ENCODE assay signal across 8 cellular contexts in the genomic region with DNA sequence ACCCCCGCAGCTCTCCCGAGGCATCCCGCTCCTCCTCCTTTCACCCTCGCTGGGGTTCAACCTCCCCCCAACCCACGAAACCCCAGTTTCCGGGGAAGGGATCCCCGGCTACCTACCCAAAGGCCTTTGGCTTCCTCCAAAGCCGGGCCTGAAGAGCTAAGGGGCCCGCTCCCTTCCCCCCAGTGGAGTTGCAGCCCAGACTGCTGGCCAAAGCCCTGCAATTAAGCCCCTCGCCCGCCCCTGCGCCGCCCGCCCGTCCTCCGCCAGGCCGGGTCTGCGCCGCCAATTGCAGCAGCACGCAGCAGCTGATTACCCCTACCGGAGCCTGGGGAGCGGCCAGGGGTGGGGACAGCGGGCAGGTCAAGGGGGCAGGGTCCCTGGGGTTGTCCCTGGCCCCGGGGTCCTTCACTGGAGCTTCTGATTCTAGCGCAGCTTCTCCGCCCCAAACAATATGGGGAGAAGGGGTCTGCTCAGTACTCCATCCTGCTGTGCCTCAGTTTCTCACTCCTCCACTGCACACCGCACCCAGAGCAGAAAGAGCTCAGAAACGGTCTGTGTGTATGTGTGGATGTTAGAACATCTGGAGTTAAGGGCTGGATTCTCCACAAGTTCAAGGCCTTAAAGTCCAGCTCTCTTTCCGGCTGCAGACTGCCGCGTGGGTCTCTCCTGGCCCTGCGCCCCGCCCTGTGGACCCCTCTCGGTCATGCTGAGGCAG. TPM values are rescaled to one million over a fixed set of nuclear protein-coding genes. Genes with fewer than 3 reads are reported as not detected.
DNase-seq lines count a peak whose midpoint lies in the region; ATAC-seq and TF ChIP-seq lines count a peak whose summit lies in the region.

No MANE protein-coding gene starts in this region.

- no peak for TF ChIP-seq POLR2A in prostate gland (IDR thresholded peaks at IDR 0.05)

- peak overlapping the region; percentile 44 for H2AFZ ChIP-seq in Loucy (ENCODE audit: low read length)
- H2AFZ ChIP-seq in smooth muscle cell (ENCODE audit: low read depth) = no peak overlapping the region

- H3K4me3 Mint-ChIP-seq in activated CD8-positive, alpha-beta T cell treated with anti-CD3 and anti-CD28 coated beads for 36 hours = peak overlapping the region; percentile 56
- no peak overlapping the region for H3K4me3 Mint-ChIP-seq in activated CD8-positive, alpha-beta T cell treated with anti-CD3 and anti-CD28 coated beads, Interleukin-2, amount 10 ng/mL, durations not matched to agents 7 days and 5 days

- peak; percentile 0 for ATAC-seq in activated CD8-positive, alpha-beta T cell treated with anti-CD3 and anti-CD28 coated beads for 36 hours
- ATAC-seq in activated CD8-positive, alpha-beta T cell treated with anti-CD3 and anti-CD28 coated beads, Interleukin-2, amount 10 ng/mL, durations not matched to agents 7 days and 5 days = no peak
- no peak for ATAC-seq in GM21528 (IDR thresholded peaks at IDR 0.05; ENCODE audit: low FRiP score, unreplicated experiment)

- peaks cover 45% of the 10 kb centered on the region for H3K4me1 ChIP-seq in Loucy (ENCODE audit: insufficient read depth, low read length, poor library complexity, severe bottlenecking)
- peaks cover 52 to 58% of the 10 kb centered on the region in 2 donors for H3K4me1 ChIP-seq in duodenal mucosa (ENCODE audit: control insufficient read depth in 1 of 2, insufficient read depth in 2 of 2, low read length in 2 of 2)
- peaks cover 5% of the 10 kb centered on the region for H3K4me1 ChIP-seq in smooth muscle cell (ENCODE audit: low read depth)
- H3K4me1 ChIP-seq in prostate gland (replicated peaks) = no peaks in the 10 kb centered on the region

- intact Hi-C loops in activated CD8-positive, alpha-beta T cell treated with anti-CD3 and anti-CD28 coated beads for 36 hours (cut with micrococcal nuclease) = loop anchor here (1.0 to 2.0 kb wide), 2 partner anchors 21 to 45 kb away; no protein-coding TSS in a partner anchor
- intact Hi-C loops in prostate gland (cut with DNase I) = no loop called here

- peak overlapping the region; percentile 84 for H3K4me3 ChIP-seq in Loucy (ENCODE audit: low read length, poor library complexity, severe bottlenecking)
- H3K4me3 ChIP-seq in duodenal mucosa (ENCODE audit: low read depth in 1 of 2, low read length in 2 of 2) = peak overlapping the region; percentile 13 to 32
- peak overlapping the region; percentile 35 for H3K4me3 ChIP-seq in smooth muscle cell
- no peak overlapping the region for H3K4me3 ChIP-seq in prostate gland

- POLR2A ChIA-PET in activated CD8-positive, alpha-beta T cell treated with anti-CD3 and anti-CD28 coated beads for 36 hours (lab: Charles Lee) = interaction anchor here (0.6 to 9.6 kb wide), 9 partner anchors 10 to 610 kb away, joined by 3 to 284 read pairs (median 3); partner anchors contain the start of genes TUBA4A and WNT10A
- POLR2A ChIA-PET in activated CD8-positive, alpha-beta T cell treated with anti-CD3 and anti-CD28 coated beads, Interleukin-2, amount 10 ng/mL, durations not matched to agents 7 days and 5 days (lab: Charles Lee) = interaction anchor here (0.7 to 4.2 kb wide), 9 partner anchors 9 to 382 kb away, joined by 3 to 31 read pairs (median 3); partner anchors contain the start of genes DNAJB2 and WNT10A

- TF ChIP-seq CTCF in activated CD8-positive, alpha-beta T cell treated with anti-CD3 and anti-CD28 coated beads for 36 hours (IDR thresholded peaks at IDR 0.05) = no peak
- TF ChIP-seq CTCF in Loucy (conservative IDR thresholded peaks at IDR 0.05; ENCODE audit: low read length) (no peak), smooth muscle cell (IDR thresholded peaks at IDR 0.05; ENCODE audit: borderline replicate concordance, insufficient read depth, poor library complexity, severe bottlenecking) (no peak), prostate gland (IDR thresholded peaks at IDR 0.05) (no peak)

- H3K4me2 ChIP-seq in Loucy (ENCODE audit: low read depth, low read length, poor library complexity, severe bottlenecking) = peak overlapping the region; percentile 97
- peak overlapping the region; percentile 83 for H3K4me2 ChIP-seq in smooth muscle cell

- H3K79me2 ChIP-seq in Loucy (ENCODE audit: insufficient read depth, low read length) = peaks cover 24% of the 10 kb centered on the region; the same call in 1 of the 2 replicates
- H3K79me2 ChIP-seq in smooth muscle cell (ENCODE audit: low read depth) = no peaks in the 10 kb centered on the region

- H3F3A ChIP-seq in Loucy (ENCODE audit: low read depth) = no peaks in the 10 kb centered on the region
- no peaks in the 10 kb centered on the region for H3F3A ChIP-seq in smooth muscle cell (ENCODE audit: low read depth)

- CTCF ChIA-PET in activated CD8-positive, alpha-beta T cell treated with anti-CD3 and anti-CD28 coated beads for 36 hours (lab: Charles Lee) = interaction anchor here (0.8 to 16.7 kb wide), 36 partner anchors 12 to 601 kb away, joined by 3 to 1101 read pairs (median 5); partner anchors contain the start of genes BCS1L, CDK5R2, GMPPA and RNF25
- CTCF ChIA-PET in activated CD8-positive, alpha-beta T cell treated with anti-CD3 and anti-CD28 coated beads, Interleukin-2, amount 10 ng/mL, durations not matched to agents 7 days and 5 days (lab: Charles Lee) = interaction anchor here (0.7 to 10.3 kb wide), 29 partner anchors 11 to 612 kb away, joined by 3 to 930 read pairs (median 5); partner anchors contain the start of genes BCS1L, CDK5R2, TTLL4 and WNT10A

- peaks cover 32% of the 10 kb centered on the region for H3K27me3 Mint-ChIP-seq in activated CD8-positive, alpha-beta T cell treated with anti-CD3 and anti-CD28 coated beads for 36 hours
- peaks cover 55% of the 10 kb centered on the region for H3K27me3 Mint-ChIP-seq in activated CD8-positive, alpha-beta T cell treated with anti-CD3 and anti-CD28 coated beads, Interleukin-2, amount 10 ng/mL, durations not matched to agents 7 days and 5 days (ENCODE audit: low read depth)

- no peaks in the 10 kb centered on the region for H4K20me1 ChIP-seq in Loucy (ENCODE audit: insufficient read depth, low read length, poor library complexity, severe bottlenecking)
- no peaks in the 10 kb centered on the region for H4K20me1 ChIP-seq in smooth muscle cell (ENCODE audit: low read depth)

- DNase-seq in activated CD8-positive, alpha-beta T cell treated with anti-CD3 and anti-CD28 coated beads for 36 hours = no peak
- no peak for DNase-seq in activated CD8-positive, alpha-beta T cell treated with anti-CD3 and anti-CD28 coated beads, Interleukin-2, amount 10 ng/mL, durations not matched to agents 7 days and 5 days
- no peak for DNase-seq in smooth muscle cell (lab: John Stamatoyannopoulos, UW; ENCODE audit: unreplicated experiment)
- no peak for DNase-seq in prostate gland (ENCODE audit: low spot score)
- no peak for DNase-seq in NCI-H1048 (lab: John Stamatoyannopoulos, UW)

- H3K9me3 ChIP-seq in Loucy (ENCODE audit: insufficient read depth, low read depth, low read length) = no peaks in the 10 kb centered on the region
- no peaks in the 10 kb centered on the region for H3K9me3 ChIP-seq in duodenal mucosa (ENCODE audit: control insufficient read depth in 1 of 2, low read length in 2 of 2)
- H3K9me3 ChIP-seq in smooth muscle cell (replicated peaks; ENCODE audit: low read depth) = no peaks in the 10 kb centered on the region
- H3K9me3 ChIP-seq in prostate gland = no peaks in the 10 kb centered on the region

- WGBS in smooth muscle cell (ENCODE audit: low lambda C conversion rate) = 20% methylated on average over 17 of the region's 34 CpGs
- 15% methylated on average over 31 of the region's 34 CpGs for WGBS in prostate gland

- H3K9me2 ChIP-seq in Loucy (replicated peaks; ENCODE audit: low read depth, low read length) = no peaks in the 10 kb centered on the region

- peak overlapping the region; percentile 72 for H3K27ac Mint-ChIP-seq in activated CD8-positive, alpha-beta T cell treated with anti-CD3 and anti-CD28 coated beads for 36 hours
- no peak overlapping the region for H3K27ac Mint-ChIP-seq in activated CD8-positive, alpha-beta T cell treated with anti-CD3 and anti-CD28 coated beads, Interleukin-2, amount 10 ng/mL, durations not matched to agents 7 days and 5 days

- H3K27ac ChIP-seq in duodenal mucosa (ENCODE audit: low read depth, low read length) (no peak overlapping the region), smooth muscle cell (ENCODE audit: low read depth) (peak overlapping the region; percentile 78), prostate gland (no peak overlapping the region)

- H3K4me1 Mint-ChIP-seq in activated CD8-positive, alpha-beta T cell treated with anti-CD3 and anti-CD28 coated beads for 36 hours (ENCODE audit: low read depth) = peaks cover 47% of the 10 kb centered on the region
- H3K4me1 Mint-ChIP-seq in activated CD8-positive, alpha-beta T cell treated with anti-CD3 and anti-CD28 coated beads, Interleukin-2, amount 10 ng/mL, durations not matched to agents 7 days and 5 days (ENCODE audit: low read depth) = peaks cover 48% of the 10 kb centered on the region

- H3K9ac ChIP-seq in Loucy (ENCODE audit: low read depth, low read length, poor library complexity, severe bottlenecking) (peak overlapping the region; percentile 44), duodenal mucosa (ENCODE audit: low read depth in 1 of 2, low read length in 2 of 2) (peak overlapping the region in 1 of 2 donors; percentile 33), smooth muscle cell (ENCODE audit: low read depth) (peak overlapping the region; percentile 87)

- no peaks in the 10 kb centered on the region for H3K27me3 ChIP-seq in Loucy (ENCODE audit: insufficient read depth, low read length, poor library complexity, severe bottlenecking)
- H3K27me3 ChIP-seq in duodenal mucosa (ENCODE audit: control insufficient read depth in 1 of 2, insufficient read depth in 2 of 2, low read length in 2 of 2) = peaks cover 63 to 75% of the 10 kb centered on the region in 2 donors
- H3K27me3 ChIP-seq in smooth muscle cell (ENCODE audit: low read depth) = peaks cover 68% of the 10 kb centered on the region
- H3K27me3 ChIP-seq in prostate gland (replicated peaks; ENCODE audit: insufficient read depth) = peaks cover 19% of the 10 kb centered on the region

- H3K36me3 ChIP-seq in Loucy (ENCODE audit: insufficient read depth, low read length) = no peaks in the 10 kb centered on the region
- H3K36me3 ChIP-seq in duodenal mucosa (ENCODE audit: control insufficient read depth in 1 of 2, insufficient read depth in 2 of 2, low read length in 2 of 2) = no peaks in the 10 kb centered on the region
- H3K36me3 ChIP-seq in smooth muscle cell (ENCODE audit: low read depth) = no peaks in the 10 kb centered on the region
- no peaks in the 10 kb centered on the region for H3K36me3 ChIP-seq in prostate gland

- H3K9me3 Mint-ChIP-seq in activated CD8-positive, alpha-beta T cell treated with anti-CD3 and anti-CD28 coated beads for 36 hours = no peaks in the 10 kb centered on the region
- no peaks in the 10 kb centered on the region for H3K9me3 Mint-ChIP-seq in activated CD8-positive, alpha-beta T cell treated with anti-CD3 and anti-CD28 coated beads, Interleukin-2, amount 10 ng/mL, durations not matched to agents 7 days and 5 days (ENCODE audit: insufficient read depth)

- peaks cover 11% of the 10 kb centered on the region for H3K36me3 Mint-ChIP-seq in activated CD8-positive, alpha-beta T cell treated with anti-CD3 and anti-CD28 coated beads for 36 hours (ENCODE audit: low read depth)
- no peaks in the 10 kb centered on the region for H3K36me3 Mint-ChIP-seq in activated CD8-positive, alpha-beta T cell treated with anti-CD3 and anti-CD28 coated beads, Interleukin-2, amount 10 ng/mL, durations not matched to agents 7 days and 5 days (ENCODE audit: low read depth)

RNA-seq across cellular contexts. Expression of gene WNT10A, which starts 16.9 kb away (rescaled TPM):
- total RNA-seq in activated CD8-positive, alpha-beta T cell treated with anti-CD3 and anti-CD28 coated beads for 36 hours = 10 to 100 TPM; 27.9 to 29.2 TPM
- not detected for total RNA-seq in activated CD8-positive, alpha-beta T cell treated with anti-CD3 and anti-CD28 coated beads, Interleukin-2, amount 10 ng/mL, durations not matched to agents 7 days and 5 days
- total RNA-seq in smooth muscle cell (3.5 and 3.6 TPM in 2 replicates), prostate gland (1 to 10 TPM; 3.6 to 4.3 TPM)
- polyA plus RNA-seq in smooth muscle cell = 2.3 and 21.2 TPM in 2 replicates

RNA-seq across cellular contexts. Expression of gene WNT6, which starts 37.9 kb away (rescaled TPM):
- total RNA-seq in activated CD8-positive, alpha-beta T cell treated with anti-CD3 and anti-CD28 coated beads for 36 hours = under 1 TPM; 0.25 to 0.34 TPM
- total RNA-seq in activated CD8-positive, alpha-beta T cell treated with anti-CD3 and anti-CD28 coated beads, Interleukin-2, amount 10 ng/mL, durations not matched to agents 7 days and 5 days = not detected
- total RNA-seq in smooth muscle cell = 9.3 and 12.1 TPM in 2 replicates
- 7.9 and 44.6 TPM in 2 replicates for polyA plus RNA-seq in smooth muscle cell
- 10 to 100 TPM in 1 of 2 donors, 1 to 10 TPM in 1; 8.0 to 56.5 TPM for total RNA-seq in prostate gland

Comparison
In these comparisons a context has a peak if more than half of its experiments do, and no peak if none do; other contexts are left out.
1. H3K4me3 ChIP-seq: peak in Loucy (single experiment), duodenal mucosa (2 of 2) and smooth muscle cell (single experiment); none in prostate gland (0 of 2).